ENCODE assay signal across 26 cellular contexts in genomic region chr18:1665064-1665463, GRCh38.
"Had no signal": no experiment of that assay in that cellular context is flagged by ENCODE, and none has a peak within 500 bp of the region (broad histone marks: within the 10 kb centered on the region; RNA-seq: fewer than 3 reads in every experiment).

No MANE protein-coding gene starts in this region.

- H3K4me3 ChIP-seq: esophagus squamous epithelium, lower lobe of right lung, skin epidermis, thoracic aorta, uterus had no signal

- DNase-seq: activated CD4-positive, alpha-beta memory T cell treated with anti-CD3 and anti-CD28 coated beads for 36 hours; activated CD4-positive, alpha-beta T cell treated with anti-CD3 and anti-CD28 coated beads, Interleukin-2, amount 10 ng/mL, durations not matched to agents 24 days and 14 days; activated CD8-positive, alpha-beta memory T cell treated with anti-CD3 and anti-CD28 coated beads, Interleukin-2, amount 50 U/mL, for 4 hours; activated gamma-delta T cell; activated naive CD4-positive, alpha-beta T cell treated with anti-CD3 and anti-CD28 coated beads, Interleukin-2, amount 10 ng/mL, durations not matched to agents 7 days and 5 days; activated T-cell treated with anti-CD3 and anti-CD28 coated beads, Interleukin-2, amount 50 U/mL, for 24 hours; amniotic stem cell; dermis blood vessel endothelial cell; effector CD4-positive, alpha-beta T cell; esophagus squamous epithelium; foreskin melanocyte; left colon; lower lobe of right lung; mesendoderm; natural killer cell; stimulated activated CD4-positive, alpha-beta T cell treated with anti-CD3 and anti-CD28 coated beads, Interleukin-12 subunit alpha, Interleukin-12 subunit beta, amount 100 ng/mL, for 4 hours; stimulated activated CD4-positive, alpha-beta T cell treated with anti-CD3 and anti-CD28 coated beads, Interleukin-4, amount 100 ng/mL, for 1 hour; T-helper 9 cell; trophoblast cell; uterus had no signal

- H3K4me1 ChIP-seq: esophagus squamous epithelium, lower lobe of right lung, uterus had no signal

- H3K27ac ChIP-seq: epithelial cell of prostate, esophagus squamous epithelium, lower lobe of right lung, skin epidermis, thoracic aorta, uterus, VCaP had no signal

- H3K27me3 ChIP-seq: esophagus squamous epithelium, uterus had no signal

- H3K9me3 ChIP-seq: esophagus squamous epithelium, lower lobe of right lung, thoracic aorta, uterus had no signal

- H3K36me3 ChIP-seq: esophagus squamous epithelium, lower lobe of right lung, thoracic aorta, uterus had no signal

- ATAC-seq: left colon; lower lobe of right lung; natural killer cell; sciatic nerve; stimulated activated effector memory CD8-positive, alpha-beta T cell treated with anti-CD3 and anti-CD28 coated beads, Interleukin-12 subunit alpha, Interleukin-12 subunit beta, amount 100 ng/mL, for 72 hours had no signal
